In the genomic region with DNA sequence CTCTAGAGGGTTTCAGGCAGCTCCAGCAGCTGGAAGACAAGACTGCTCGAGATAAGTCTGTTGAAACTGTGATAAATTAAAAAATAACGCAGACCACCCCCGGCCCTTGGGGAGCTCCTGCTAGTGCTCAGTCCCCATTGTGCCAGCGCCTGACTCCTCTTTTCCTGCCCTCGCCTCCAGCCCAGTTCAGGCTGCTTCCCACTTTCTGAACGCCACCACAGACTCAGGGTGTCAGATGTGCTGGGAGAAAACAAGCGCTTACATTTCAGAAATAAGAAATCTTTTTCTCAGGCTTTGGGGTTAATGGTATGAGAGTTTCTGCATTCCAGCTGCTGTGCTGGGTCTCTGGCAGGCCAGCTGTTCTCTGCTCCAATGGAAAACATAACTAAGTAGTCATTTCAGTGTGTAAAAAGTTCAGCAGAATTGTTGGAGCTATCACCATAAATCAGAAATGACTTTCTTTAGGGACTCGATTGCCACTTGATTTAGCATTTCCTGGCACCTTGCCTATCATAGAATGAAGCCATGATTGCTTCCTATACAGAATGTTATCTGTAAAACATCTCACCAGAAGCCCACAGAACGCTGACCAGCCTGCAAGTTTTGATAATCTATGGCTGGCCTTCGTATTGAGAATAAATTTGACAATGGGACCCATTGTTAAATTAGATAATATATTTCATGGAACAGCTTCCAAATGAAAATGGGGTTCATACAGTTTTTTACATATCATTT, we compare ENCODE assay signal across 17 cellular contexts.
DNase-seq lines count a peak whose midpoint lies in the region; ATAC-seq and TF ChIP-seq lines count a peak whose summit lies in the region.
"Had no signal": no experiment of that assay in that cellular context is flagged by ENCODE, and none has a peak within 500 bp of the region (broad histone marks: within the 10 kb centered on the region; RNA-seq: fewer than 3 reads in every experiment).

No MANE protein-coding gene starts in this region.

- no peak overlapping the region for H3K4me3 Mint-ChIP-seq in activated CD8-positive, alpha-beta memory T cell treated with anti-CD3 and anti-CD28 coated beads, Interleukin-2, amount 10 ng/mL, durations not matched to agents 7 days and 5 days
- H3K4me3 Mint-ChIP-seq: activated naive CD8-positive, alpha-beta T cell treated with anti-CD3 and anti-CD28 coated beads, Interleukin-2, amount 50 U/mL, for 24 hours; activated T-cell treated with anti-CD3 and anti-CD28 coated beads, Interleukin-2, amount 50 U/mL, for 24 hours; natural killer cell treated with Interleukin-12 subunit alpha and Interleukin-12 subunit beta and Interleukin-15 and Interleukin-18, amount 100 ng/mL, for 72 hours had no signal

- H3K9me3 Mint-ChIP-seq in activated CD8-positive, alpha-beta memory T cell treated with anti-CD3 and anti-CD28 coated beads, Interleukin-2, amount 10 ng/mL, durations not matched to agents 7 days and 5 days (ENCODE audit: low read depth), result no peaks in the 10 kb centered on the region
- H3K9me3 Mint-ChIP-seq: activated naive CD8-positive, alpha-beta T cell treated with anti-CD3 and anti-CD28 coated beads, Interleukin-2, amount 50 U/mL, for 24 hours; activated T-cell treated with anti-CD3 and anti-CD28 coated beads, Interleukin-2, amount 50 U/mL, for 24 hours; natural killer cell treated with Interleukin-12 subunit alpha and Interleukin-12 subunit beta and Interleukin-15 and Interleukin-18, amount 100 ng/mL, for 72 hours had no signal

- no peak overlapping the region for H3K4me2 ChIP-seq in trophoblast cell (ENCODE audit: low read length)

- H3K27ac ChIP-seq in right atrium auricular region, result peak overlapping the region; percentile 42 to 46
- H3K27ac ChIP-seq in trophoblast cell (ENCODE audit: low read depth, low read length), result no peak overlapping the region

- no peaks in the 10 kb centered on the region for H3K79me1 ChIP-seq in trophoblast cell (ENCODE audit: low read length)

- TF ChIP-seq CTCF in BE2C (IDR thresholded peaks at IDR 0.05; ENCODE audit: low read depth, low read length) (no peak), right atrium auricular region (IDR thresholded peaks at IDR 0.05) (no peak)

- no peaks in the 10 kb centered on the region for H3K4me1 Mint-ChIP-seq in activated CD8-positive, alpha-beta memory T cell treated with anti-CD3 and anti-CD28 coated beads, Interleukin-2, amount 10 ng/mL, durations not matched to agents 7 days and 5 days
- H3K4me1 Mint-ChIP-seq: activated naive CD8-positive, alpha-beta T cell treated with anti-CD3 and anti-CD28 coated beads, Interleukin-2, amount 50 U/mL, for 24 hours had no signal

- no CpG with 5 or more reads among the region's 10 CpGs for WGBS in trophoblast cell (ENCODE audit: extremely low coverage, insufficient coverage, insufficient read length)

- no peak overlapping the region for H3K4ac ChIP-seq in trophoblast cell (ENCODE audit: low read depth, low read length)

- H3K4me3 ChIP-seq in BE2C (ENCODE audit: low read depth, low read length) (no peak overlapping the region), right atrium auricular region (no peak overlapping the region), skeletal muscle cell (ENCODE audit: low read depth, low read length) (no peak overlapping the region), trophoblast cell (ENCODE audit: low read depth, low read length) (no peak overlapping the region)
- H3K4me3 ChIP-seq: skin epidermis had no signal

- H3K9ac ChIP-seq in trophoblast cell (ENCODE audit: low read length), result no peak overlapping the region

- H2BK120ac ChIP-seq in trophoblast cell (ENCODE audit: insufficient read depth, low read length, poor library complexity), result no peak overlapping the region

- H3K79me2 ChIP-seq in trophoblast cell (ENCODE audit: control insufficient read depth, insufficient read depth, low read length, poor library complexity), result no peaks in the 10 kb centered on the region

- no peak overlapping the region for H3K27ac Mint-ChIP-seq in activated CD8-positive, alpha-beta memory T cell treated with anti-CD3 and anti-CD28 coated beads, Interleukin-2, amount 10 ng/mL, durations not matched to agents 7 days and 5 days
- H3K27ac Mint-ChIP-seq: activated naive CD8-positive, alpha-beta T cell treated with anti-CD3 and anti-CD28 coated beads, Interleukin-2, amount 50 U/mL, for 24 hours; activated T-cell treated with anti-CD3 and anti-CD28 coated beads, Interleukin-2, amount 50 U/mL, for 24 hours; natural killer cell treated with Interleukin-12 subunit alpha and Interleukin-12 subunit beta and Interleukin-15 and Interleukin-18, amount 100 ng/mL, for 72 hours had no signal

- no peak overlapping the region for H2BK5ac ChIP-seq in trophoblast cell (ENCODE audit: low read depth, low read length, poor library complexity)

- no peak overlapping the region for H2BK12ac ChIP-seq in trophoblast cell (ENCODE audit: low read length)

- no peak overlapping the region for H3K18ac ChIP-seq in trophoblast cell (ENCODE audit: low read length)

- CTCF ChIA-PET in activated CD8-positive, alpha-beta memory T cell treated with anti-CD3 and anti-CD28 coated beads, Interleukin-2, amount 10 ng/mL, durations not matched to agents 7 days and 5 days (lab: Charles Lee), result no interaction called here

- peaks cover 15% of the 10 kb centered on the region for H3K27me3 Mint-ChIP-seq in activated CD8-positive, alpha-beta memory T cell treated with anti-CD3 and anti-CD28 coated beads, Interleukin-2, amount 10 ng/mL, durations not matched to agents 7 days and 5 days

- no peaks in the 10 kb centered on the region for H3K9me3 ChIP-seq in BE2C
- no peaks in the 10 kb centered on the region for H3K9me3 ChIP-seq in right atrium auricular region
- H3K9me3 ChIP-seq in trophoblast cell (ENCODE audit: insufficient read depth, low read depth, low read length), result no peaks in the 10 kb centered on the region

- ATAC-seq in HG02840 (IDR thresholded peaks at IDR 0.05; ENCODE audit: low FRiP score, unreplicated experiment), result no peak
- no peak for ATAC-seq in activated CD8-positive, alpha-beta memory T cell treated with anti-CD3 and anti-CD28 coated beads, Interleukin-2, amount 10 ng/mL, durations not matched to agents 7 days and 5 days
- ATAC-seq: activated naive CD8-positive, alpha-beta T cell treated with anti-CD3 and anti-CD28 coated beads, Interleukin-2, amount 50 U/mL, for 24 hours; natural killer cell treated with Interleukin-12 subunit alpha and Interleukin-12 subunit beta and Interleukin-15 and Interleukin-18, amount 100 ng/mL, for 72 hours had no signal

- no peak overlapping the region for H2AK5ac ChIP-seq in trophoblast cell (ENCODE audit: low read length)

- no peak overlapping the region for H4K12ac ChIP-seq in trophoblast cell (ENCODE audit: low read depth, low read length)

- no peak overlapping the region for H3K14ac ChIP-seq in trophoblast cell (ENCODE audit: low read length)

- no peak overlapping the region for H2AFZ ChIP-seq in trophoblast cell (ENCODE audit: insufficient read depth, low read length, poor library complexity)

- DNase-seq in BE2C (peak; percentile 32), dermis blood vessel endothelial cell (peak; percentile 41), right atrium auricular region (ENCODE audit: low spot score) (peak; percentile 73), skeletal muscle cell (ENCODE audit: low read depth) (peak; percentile 40), trophoblast cell (no peak)
- DNase-seq in activated CD8-positive, alpha-beta memory T cell treated with anti-CD3 and anti-CD28 coated beads, Interleukin-2, amount 10 ng/mL, durations not matched to agents 7 days and 5 days, result no peak
- DNase-seq in activated T-cell treated with anti-CD3 and anti-CD28 coated beads, Interleukin-2, amount 50 U/mL, for 1 hour, result no peak
- DNase-seq: ACHN; activated CD4-positive, alpha-beta T cell treated with anti-CD3 and anti-CD28 coated beads for 1 hour; activated naive CD8-positive, alpha-beta T cell treated with anti-CD3 and anti-CD28 coated beads, Interleukin-2, amount 50 U/mL, for 24 hours; activated T-cell treated with anti-CD3 and anti-CD28 coated beads, Interleukin-2, amount 50 U/mL, for 24 hours; kidney; NCI-H1092; substantia nigra had no signal

- H3K36me3 Mint-ChIP-seq in activated CD8-positive, alpha-beta memory T cell treated with anti-CD3 and anti-CD28 coated beads, Interleukin-2, amount 10 ng/mL, durations not matched to agents 7 days and 5 days, result no peaks in the 10 kb centered on the region
- H3K36me3 Mint-ChIP-seq: natural killer cell treated with Interleukin-12 subunit alpha and Interleukin-12 subunit beta and Interleukin-15 and Interleukin-18, amount 100 ng/mL, for 72 hours had no signal

- H4K91ac ChIP-seq in trophoblast cell (ENCODE audit: low read depth, low read length), result no peak overlapping the region

- H4K8ac ChIP-seq in trophoblast cell (ENCODE audit: low read depth, low read length), result no peak overlapping the region

- H3K4me1 ChIP-seq in BE2C (peaks cover 17% of the 10 kb centered on the region), right atrium auricular region (peaks cover 0 to 38% of the 10 kb centered on the region in 2 donors), trophoblast cell (ENCODE audit: control insufficient read depth in 1 of 2, insufficient read depth in 2 of 2, low read length in 2 of 2) (no peaks in the 10 kb centered on the region)

- H3K23ac ChIP-seq in trophoblast cell (ENCODE audit: low read length), result no peak overlapping the region

- H3K27me3 ChIP-seq in BE2C (no peaks in the 10 kb centered on the region), right atrium auricular region (no peaks in the 10 kb centered on the region), trophoblast cell (ENCODE audit: insufficient read depth, low read length) (no peaks in the 10 kb centered on the region)

- H3K36me3 ChIP-seq in BE2C (no peaks in the 10 kb centered on the region), right atrium auricular region (no peaks in the 10 kb centered on the region), trophoblast cell (ENCODE audit: control insufficient read depth in 1 of 2, insufficient read depth in 2 of 2, low read length in 2 of 2) (no peaks in the 10 kb centered on the region)

Comparison
In these comparisons a context has a peak if more than half of its experiments do, and no peak if none do; other contexts are left out.
1. DNase-seq: peak in BE2C (single experiment), dermis blood vessel endothelial cell (single experiment), right atrium auricular region (single experiment) and skeletal muscle cell (single experiment); none in trophoblast cell (0 of 2), activated CD8-positive, alpha-beta memory T cell treated with anti-CD3 and anti-CD28 coated beads, Interleukin-2, amount 10 ng/mL, durations not matched to agents 7 days and 5 days (single experiment) and activated T-cell treated with anti-CD3 and anti-CD28 coated beads, Interleukin-2, amount 50 U/mL, for 1 hour (single experiment).